Comparison of ENCODE assay signal across 8 cellular contexts in the genomic region with DNA sequence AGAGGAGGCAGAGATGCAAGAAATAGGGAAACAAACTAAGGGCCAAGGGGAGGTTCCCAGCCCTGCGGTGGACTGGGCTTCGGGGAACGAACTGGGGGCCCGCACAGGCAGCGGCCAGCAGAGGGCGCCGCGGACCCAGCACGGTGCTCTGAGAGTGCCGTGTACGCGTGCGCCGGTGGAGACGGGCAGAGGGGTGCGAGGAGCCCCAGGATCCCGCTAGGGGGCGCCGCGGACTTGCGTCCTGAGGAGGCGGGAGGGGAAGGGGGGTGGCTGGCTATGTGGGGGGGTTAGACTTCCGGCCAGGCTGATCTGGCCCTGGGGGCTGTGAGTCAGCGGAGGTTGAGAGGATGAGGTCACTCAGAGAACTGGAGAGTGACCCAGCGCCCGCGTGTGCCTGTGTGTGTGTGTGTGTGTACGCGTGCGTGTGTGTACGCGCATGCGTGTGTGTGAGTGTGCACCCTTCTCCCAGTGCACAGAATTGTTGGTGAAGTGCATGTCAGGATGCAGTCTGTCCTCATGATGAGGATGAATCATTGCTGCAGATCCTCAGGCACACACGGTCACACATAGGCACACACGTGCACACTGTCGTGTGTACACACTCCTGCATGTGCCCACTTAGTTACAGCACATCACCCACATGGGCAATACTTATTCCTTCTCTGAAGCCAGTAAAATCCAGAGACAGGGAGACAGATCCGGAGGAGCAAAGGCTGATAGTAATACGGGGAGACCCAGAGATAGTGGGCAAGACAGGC. TPM values are rescaled to one million over a fixed set of nuclear protein-coding genes. Genes with fewer than 3 reads are reported as not detected.
DNase-seq lines count a peak whose midpoint lies in the region; ATAC-seq, FAIRE-seq and TF ChIP-seq lines count a peak whose summit lies in the region.

No MANE protein-coding gene starts in this region.

- ATAC-seq in HG02571 (IDR thresholded peaks at IDR 0.05; ENCODE audit: unreplicated experiment): peak; percentile 61
- ATAC-seq in activated naive CD8-positive, alpha-beta T cell treated with anti-CD3 and anti-CD28 coated beads, Interleukin-2, amount 10 ng/mL, durations not matched to agents 7 days and 5 days (ENCODE audit: low read depth): peak; percentile 86

- POLR2A ChIA-PET in activated naive CD8-positive, alpha-beta T cell treated with anti-CD3 and anti-CD28 coated beads, Interleukin-2, amount 10 ng/mL, durations not matched to agents 7 days and 5 days (lab: Charles Lee): interaction anchor here (1.3 kb wide), 1 partner anchor 20 kb away, joined by 3 read pairs; no protein-coding TSS in a partner anchor

- no peak overlapping the region for H3K9ac ChIP-seq in SU-DHL-6 (ENCODE audit: low read length)

- H3K27ac ChIP-seq in SU-DHL-6 (ENCODE audit: low read depth, low read length) (no peak overlapping the region), cardiac muscle cell (peak overlapping the region; percentile 100)

- TF ChIP-seq CTCF in SU-DHL-6 (IDR thresholded peaks at IDR 0.05; ENCODE audit: insufficient read depth, low read length, poor library complexity, severe bottlenecking) (peak; percentile 99), cardiac muscle cell (IDR thresholded peaks at IDR 0.05; ENCODE audit: low read depth, low read length) (peak; percentile 99), type B pancreatic cell (conservative IDR thresholded peaks at IDR 0.05) (peak; percentile 98)

- intact Hi-C loops in posterior cingulate gyrus (cut with DNase I): loop anchor here (1.0 to 5.0 kb wide), 2 partner anchors 18 to 278 kb away; no protein-coding TSS in a partner anchor

- H4K20me1 ChIP-seq in SU-DHL-6 (ENCODE audit: low read depth, low read length): no peaks in the 10 kb centered on the region

- peaks cover 54% of the 10 kb centered on the region for H3K4me1 ChIP-seq in cardiac muscle cell (ENCODE audit: low read depth)

- no peaks in the 10 kb centered on the region for H3K36me3 ChIP-seq in SU-DHL-6 (ENCODE audit: low read length)
- no peaks in the 10 kb centered on the region for H3K36me3 ChIP-seq in cardiac muscle cell

- H3K27me3 ChIP-seq in SU-DHL-6 (ENCODE audit: low read length) (no peaks in the 10 kb centered on the region), cardiac muscle cell (peaks cover 28% of the 10 kb centered on the region)

- no peaks in the 10 kb centered on the region for H3F3A ChIP-seq in SU-DHL-6 (ENCODE audit: insufficient read depth)

- H2AFZ ChIP-seq in SU-DHL-6 (ENCODE audit: low read depth, low read length, severe bottlenecking): no peak overlapping the region

- H3K36me3 Mint-ChIP-seq in activated naive CD8-positive, alpha-beta T cell treated with anti-CD3 and anti-CD28 coated beads, Interleukin-2, amount 10 ng/mL, durations not matched to agents 7 days and 5 days: no peaks in the 10 kb centered on the region
- no peaks in the 10 kb centered on the region for H3K36me3 Mint-ChIP-seq in type B pancreatic cell

- H3K4me1 Mint-ChIP-seq in activated naive CD8-positive, alpha-beta T cell treated with anti-CD3 and anti-CD28 coated beads, Interleukin-2, amount 10 ng/mL, durations not matched to agents 7 days and 5 days: peaks cover 60% of the 10 kb centered on the region
- peaks cover 60% of the 10 kb centered on the region for H3K4me1 Mint-ChIP-seq in type B pancreatic cell (ENCODE audit: unreplicated experiment)

- no peaks in the 10 kb centered on the region for H3K9me3 Mint-ChIP-seq in activated naive CD8-positive, alpha-beta T cell treated with anti-CD3 and anti-CD28 coated beads, Interleukin-2, amount 10 ng/mL, durations not matched to agents 7 days and 5 days
- H3K9me3 Mint-ChIP-seq in type B pancreatic cell: no peaks in the 10 kb centered on the region

- H3K4me3 ChIP-seq in SU-DHL-6 (ENCODE audit: insufficient read depth, low read length, poor library complexity, severe bottlenecking) (no peak overlapping the region), cardiac muscle cell (no peak overlapping the region)

- H3K79me2 ChIP-seq in SU-DHL-6 (ENCODE audit: insufficient read depth, low read length): no peaks in the 10 kb centered on the region

- peak overlapping the region; percentile 82 for H3K4me3 Mint-ChIP-seq in activated naive CD8-positive, alpha-beta T cell treated with anti-CD3 and anti-CD28 coated beads, Interleukin-2, amount 10 ng/mL, durations not matched to agents 7 days and 5 days
- peak overlapping the region; percentile 81 for H3K4me3 Mint-ChIP-seq in type B pancreatic cell

- DNase-seq in NCI-H1417 (lab: John Stamatoyannopoulos, UW): peak; percentile 85 to 98 (median 94)
- DNase-seq in activated naive CD8-positive, alpha-beta T cell treated with anti-CD3 and anti-CD28 coated beads, Interleukin-2, amount 10 ng/mL, durations not matched to agents 7 days and 5 days: peak; percentile 99
- DNase-seq in cardiac muscle cell (ENCODE audit: low read depth in 1 of 2, low spot score in 1 of 2): peak; percentile 99
- DNase-seq in posterior cingulate gyrus: peak; percentile 84 to 99 (median 94)
- peak; percentile 99 for DNase-seq in type B pancreatic cell (ENCODE audit: extremely low spot score, unreplicated experiment)

- FAIRE-seq in G401.6 (lab: Jason Lieb, UNC): peak; percentile 76

- H3K27ac Mint-ChIP-seq in activated naive CD8-positive, alpha-beta T cell treated with anti-CD3 and anti-CD28 coated beads, Interleukin-2, amount 10 ng/mL, durations not matched to agents 7 days and 5 days: peak overlapping the region; percentile 89
- H3K27ac Mint-ChIP-seq in type B pancreatic cell: peak overlapping the region; percentile 82

- peaks cover 35% of the 10 kb centered on the region for H3K27me3 Mint-ChIP-seq in activated naive CD8-positive, alpha-beta T cell treated with anti-CD3 and anti-CD28 coated beads, Interleukin-2, amount 10 ng/mL, durations not matched to agents 7 days and 5 days
- H3K27me3 Mint-ChIP-seq in type B pancreatic cell: peaks cover 48% of the 10 kb centered on the region

- H3K9me3 ChIP-seq in SU-DHL-6 (ENCODE audit: insufficient read depth, low read length) (no peaks in the 10 kb centered on the region), cardiac muscle cell (ENCODE audit: low read depth) (no peaks in the 10 kb centered on the region)

- H3K9me2 ChIP-seq in SU-DHL-6 (replicated peaks; ENCODE audit: insufficient read depth, low read length): no peaks in the 10 kb centered on the region

- no peak overlapping the region for H3K4me2 ChIP-seq in SU-DHL-6 (ENCODE audit: low read depth, low read length, poor library complexity, severe bottlenecking)

RNA-seq across cellular contexts. Expression of a gene that starts 17.0 kb away (rescaled TPM):
- total RNA-seq in activated naive CD8-positive, alpha-beta T cell treated with anti-CD3 and anti-CD28 coated beads, Interleukin-2, amount 10 ng/mL, durations not matched to agents 7 days and 5 days: not detected
- total RNA-seq in cardiac muscle cell: 302 and 391 TPM in 2 replicates
- polyA plus RNA-seq in cardiac muscle cell: 86.5 and 89.3 TPM in 2 replicates
- total RNA-seq in type B pancreatic cell (ENCODE audit: low replicate concordance): 8.1 and 125 TPM in 2 replicates

RNA-seq across cellular contexts. Expression of a gene that starts 18.3 kb away (rescaled TPM):
- not detected for total RNA-seq in activated naive CD8-positive, alpha-beta T cell treated with anti-CD3 and anti-CD28 coated beads, Interleukin-2, amount 10 ng/mL, durations not matched to agents 7 days and 5 days
- 0.86 and 1.2 TPM in 2 replicates for total RNA-seq in cardiac muscle cell
- polyA plus RNA-seq in cardiac muscle cell: 0.23 and 0.39 TPM in 2 replicates
- 12.6 TPM in 1 of 2 replicates, not detected in the other for total RNA-seq in type B pancreatic cell (ENCODE audit: low replicate concordance)

RNA-seq across cellular contexts. Expression of a gene that starts 41.0 kb away (rescaled TPM):
- under 1 TPM in 1 of 2 experiments, not detected in 1; 0.17 TPM for total RNA-seq in activated naive CD8-positive, alpha-beta T cell treated with anti-CD3 and anti-CD28 coated beads, Interleukin-2, amount 10 ng/mL, durations not matched to agents 7 days and 5 days
- total RNA-seq in cardiac muscle cell: 7.6 and 19.0 TPM in 2 replicates
- polyA plus RNA-seq in cardiac muscle cell: 8.5 and 15.7 TPM in 2 replicates
- not detected in 2 replicates for total RNA-seq in type B pancreatic cell (ENCODE audit: low replicate concordance)

RNA-seq across cellular contexts. Expression of a gene that starts 45.2 kb away (rescaled TPM):
- under 1 TPM; 0.68 to 0.80 TPM for total RNA-seq in activated naive CD8-positive, alpha-beta T cell treated with anti-CD3 and anti-CD28 coated beads, Interleukin-2, amount 10 ng/mL, durations not matched to agents 7 days and 5 days
- total RNA-seq in cardiac muscle cell: 556 and 900 TPM in 2 replicates
- 824 and 1,249 TPM in 2 replicates for polyA plus RNA-seq in cardiac muscle cell
- 83.7 and 370 TPM in 2 replicates for total RNA-seq in type B pancreatic cell (ENCODE audit: low replicate concordance)

RNA-seq across cellular contexts. Expression of a gene that starts 58.9 kb away (rescaled TPM):
- total RNA-seq in activated naive CD8-positive, alpha-beta T cell treated with anti-CD3 and anti-CD28 coated beads, Interleukin-2, amount 10 ng/mL, durations not matched to agents 7 days and 5 days: 10 to 100 TPM; 29.7 to 31.1 TPM
- total RNA-seq in cardiac muscle cell: 6.0 and 14.4 TPM in 2 replicates
- polyA plus RNA-seq in cardiac muscle cell: 42.4 and 48.4 TPM in 2 replicates
- total RNA-seq in type B pancreatic cell (ENCODE audit: low replicate concordance): 22.4 and 30.7 TPM in 2 replicates
